8 cellular contexts compared by ENCODE assay signal in genomic region chr19:48795855-48796142, GRCh38. TPM values are rescaled to one million over a fixed set of nuclear protein-coding genes. Genes with fewer than 3 reads are reported as not detected.
DNase-seq lines count a peak whose midpoint lies in the region; ATAC-seq, FAIRE-seq and TF ChIP-seq lines count a peak whose summit lies in the region.

No MANE protein-coding gene starts in this region.

- peaks cover 9% of the 10 kb centered on the region for H3K4me1 ChIP-seq in ACC112 (ENCODE audit: control insufficient read depth, insufficient read depth, low read length, unreplicated experiment)
- no peaks in the 10 kb centered on the region; the same call in 1 of the 2 replicates for H3K4me1 ChIP-seq in Karpas-422 (ENCODE audit: low read length)
- peaks cover 0 to 24% (median 14%) of the 10 kb centered on the region in 3 donors for H3K4me1 ChIP-seq in gastroesophageal sphincter
- H3K4me1 ChIP-seq in ovary (ENCODE audit: insufficient read depth), result peaks cover 12% of the 10 kb centered on the region

- TF ChIP-seq POLR2A in gastroesophageal sphincter (IDR thresholded peaks at IDR 0.05) (no peak), ovary (IDR thresholded peaks at IDR 0.05) (no peak), GM12892 (IDR thresholded peaks at IDR 0.05; ENCODE audit: low read depth, low read length) (no peak)

- H3K9me3 ChIP-seq in Karpas-422 (ENCODE audit: low read length) (no peaks in the 10 kb centered on the region), gastroesophageal sphincter (no peaks in the 10 kb centered on the region), ovary (no peaks in the 10 kb centered on the region)

- H3K4me3 ChIP-seq in ACC112 (ENCODE audit: low read depth, low read length) (no peak overlapping the region), Karpas-422 (ENCODE audit: low read length) (no peak overlapping the region), gastroesophageal sphincter (no peak overlapping the region), ovary (no peak overlapping the region)

- no peak for TF ChIP-seq CTCF in gastroesophageal sphincter (IDR thresholded peaks at IDR 0.05)
- no peak for TF ChIP-seq CTCF in ovary (IDR thresholded peaks at IDR 0.05)

- no peaks in the 10 kb centered on the region for H3K79me2 ChIP-seq in ACC112 (ENCODE audit: control insufficient read depth, insufficient read depth, low read length, unreplicated experiment)
- H3K79me2 ChIP-seq in Karpas-422 (ENCODE audit: low read length), result no peaks in the 10 kb centered on the region

- no peak for DNase-seq in Karpas-422
- DNase-seq in ovary, result peak; percentile 61 to 85 (median 80)
- DNase-seq in HTR-8/SVneo (ENCODE audit: insufficient read length, low spot score), result no peak
- no peak for DNase-seq in GM12892 (ENCODE audit: insufficient read length)
- no peak for DNase-seq in activated CD4-positive, alpha-beta T cell treated with anti-CD3 and anti-CD28 coated beads, Interleukin-2, amount 50 U/mL, for 4 hours

- H3K4me2 ChIP-seq in Karpas-422 (ENCODE audit: low read depth, low read length, poor library complexity, severe bottlenecking), result peak overlapping the region; percentile 66

- H3K36me3 ChIP-seq in ACC112 (ENCODE audit: insufficient read depth, low read length) (no peaks in the 10 kb centered on the region), Karpas-422 (ENCODE audit: insufficient read depth, low read length) (no peaks in the 10 kb centered on the region), gastroesophageal sphincter (peaks cover 0 to 44% of the 10 kb centered on the region in 2 donors), ovary (no peaks in the 10 kb centered on the region)

- no peak for TF ChIP-seq EP300 in gastroesophageal sphincter (IDR thresholded peaks at IDR 0.05)
- no peak for TF ChIP-seq EP300 in ovary (IDR thresholded peaks at IDR 0.05)

- no peaks in the 10 kb centered on the region for H3K9me2 ChIP-seq in Karpas-422 (replicated peaks; ENCODE audit: insufficient read depth, low read length)

- H2AFZ ChIP-seq in ACC112 (ENCODE audit: low read length, unreplicated experiment) (no peak overlapping the region), Karpas-422 (ENCODE audit: low read length) (no peak overlapping the region)

- FAIRE-seq in HTR-8/SVneo (lab: Jason Lieb, UNC), result no peak
- FAIRE-seq in GM12892 (lab: Jason Lieb, UNC), result no peak

- H4K20me1 ChIP-seq in Karpas-422 (ENCODE audit: insufficient read depth, low read depth, low read length), result 0 out of 2 replicates have a peak, but pooled peaks cover 3% of the 10 kb centered on the region

- intact Hi-C loops in ovary (cut with DNase I), result loop anchor here (2.0 to 10.0 kb wide), 5 partner anchors 39 to 182 kb away; partner anchors contain the start of genes HSD17B14 (in 3 of the 4) and FTL (in 1 of the 4)

- H3K27me3 ChIP-seq in ACC112 (ENCODE audit: insufficient read depth, low read length) (no peaks in the 10 kb centered on the region), Karpas-422 (ENCODE audit: low read length) (no peaks in the 10 kb centered on the region), gastroesophageal sphincter (no peaks in the 10 kb centered on the region), ovary (no peaks in the 10 kb centered on the region)

- H3K9ac ChIP-seq in Karpas-422 (ENCODE audit: low read length), result no peak overlapping the region

- H3K27ac ChIP-seq in ACC112 (ENCODE audit: low read depth, low read length) (peak overlapping the region; percentile 36; the same call in 1 of the 2 replicates), Karpas-422 (ENCODE audit: low read length) (no peak overlapping the region), gastroesophageal sphincter (peak overlapping the region; percentile 69 to 92 (median 86)), ovary (peak overlapping the region; percentile 82 to 85)

- 0% methylated on average over 1 of the region's 3 CpGs; no CpG with 5 or more reads in 1 of the 2 donors for WGBS in gastroesophageal sphincter (ENCODE audit: low coverage in 1 of 2), 2 donors
- 11 to 32% (median 28%) methylated on average over 3 of the region's 3 CpGs for WGBS in ovary, 3 donors

- ATAC-seq in gastroesophageal sphincter (peak; percentile 75), HG03432 (IDR thresholded peaks at IDR 0.05; ENCODE audit: unreplicated experiment) (no peak)

RNA-seq across cellular contexts. Expression of gene BCAT2, which starts 15.0 kb away (rescaled TPM):
- 45.9 and 74.6 TPM in 2 replicates for total RNA-seq in Karpas-422 (2014; rRNA removed; shearing (Covaris generic); ENCODE audit: low replicate concordance)
- 10 to 100 TPM; 46.6 to 77.8 (median 57.8) TPM for total RNA-seq in gastroesophageal sphincter
- 10 to 100 TPM; 29.1 to 73.6 (median 55.5) TPM for total RNA-seq in ovary
- 10 to 100 TPM in 1 of 2 donors, 1 to 10 TPM in 1; 7.8 to 70.5 TPM for polyA plus RNA-seq in ovary
- 29.2 TPM for polyA plus RNA-seq in GM12892 (2012; ENCODE audit: missing spikeins)

RNA-seq across cellular contexts. Expression of gene FGF21, which starts 40.5 kb away (rescaled TPM):
- not detected in 2 replicates for total RNA-seq in Karpas-422 (2014; rRNA removed; shearing (Covaris generic); ENCODE audit: low replicate concordance)
- total RNA-seq in gastroesophageal sphincter, result not detected
- not detected for total RNA-seq in ovary
- polyA plus RNA-seq in ovary, result not detected
- polyA plus RNA-seq in GM12892 (2012; ENCODE audit: missing spikeins), result not detected

RNA-seq across cellular contexts. Expression of gene HSD17B14, which starts 40.5 kb away (rescaled TPM):
- total RNA-seq in Karpas-422 (2014; rRNA removed; shearing (Covaris generic); ENCODE audit: low replicate concordance), result 1.0 and 1.9 TPM in 2 replicates
- total RNA-seq in gastroesophageal sphincter, result 10 to 100 TPM in 2 of 4 donors, 1 to 10 TPM in 2; 5.3 to 12.5 (median 8.2) TPM
- 10 to 100 TPM; 22.9 to 82.8 (median 46.1) TPM for total RNA-seq in ovary
- polyA plus RNA-seq in ovary, result 10 to 100 TPM; 10.6 to 78.7 TPM
- 6.3 TPM for polyA plus RNA-seq in GM12892 (2012; ENCODE audit: missing spikeins)

RNA-seq across cellular contexts. Expression of gene FUT1, which starts 43.4 kb away (rescaled TPM):
- total RNA-seq in Karpas-422 (2014; rRNA removed; shearing (Covaris generic); ENCODE audit: low replicate concordance), result not detected in 2 replicates
- total RNA-seq in gastroesophageal sphincter, result 1 to 10 TPM in 3 of 4 donors, under 1 TPM in 1; 0.54 to 3.5 (median 2.6) TPM
- total RNA-seq in ovary, result 1 to 10 TPM in 3 of 7 donors, under 1 TPM in 4; 0.48 to 4.0 (median 0.87) TPM
- polyA plus RNA-seq in ovary, result 1 to 10 TPM; 1.3 to 1.4 TPM
- polyA plus RNA-seq in GM12892 (2012; ENCODE audit: missing spikeins), result not detected

RNA-seq across cellular contexts. Expression of gene IZUMO1, which starts 49.1 kb away (rescaled TPM):
- total RNA-seq in Karpas-422 (2014; rRNA removed; shearing (Covaris generic); ENCODE audit: low replicate concordance), result not detected in 2 replicates
- total RNA-seq in gastroesophageal sphincter (under 1 TPM in 1 of 4 donors, not detected in 3; 0.27 TPM), ovary (under 1 TPM in 2 of 7 donors, not detected in 5; 0.11 to 0.67 TPM)
- polyA plus RNA-seq in ovary, result under 1 TPM; 0.08 to 0.13 TPM
- not detected for polyA plus RNA-seq in GM12892 (2012; ENCODE audit: missing spikeins)

Comparison
In these comparisons a context has a peak if more than half of its experiments do, and no peak if none do; other contexts are left out.
1. DNase-seq: peak in ovary (5 of 5); none in Karpas-422 (single experiment), HTR-8/SVneo (single experiment), GM12892 (single experiment) and activated CD4-positive, alpha-beta T cell treated with anti-CD3 and anti-CD28 coated beads, Interleukin-2, amount 50 U/mL, for 4 hours (0 of 2).